Comparison of ENCODE assay signal across 25 cellular contexts in the genomic region with DNA sequence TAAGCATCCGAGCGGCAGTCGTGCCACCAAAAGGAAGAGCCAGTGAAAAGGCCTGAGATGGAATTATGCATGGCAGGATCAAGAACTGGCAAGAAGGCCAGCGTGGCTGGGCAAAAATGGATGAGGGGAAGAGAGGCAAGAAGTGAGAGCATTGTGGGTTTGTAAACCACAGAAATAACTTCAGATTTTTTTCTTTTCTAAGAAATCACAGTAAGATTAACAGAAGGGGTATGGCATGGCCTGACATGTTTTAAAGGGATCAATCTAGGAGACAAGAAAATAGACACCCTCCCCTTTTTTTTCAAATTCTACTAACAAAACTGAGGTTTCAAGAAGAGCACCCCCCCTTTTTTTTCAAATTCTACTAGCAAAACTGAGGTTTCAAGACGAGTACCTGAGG.
"Had no signal": no experiment of that assay in that cellular context is flagged by ENCODE, and none has a peak within 500 bp of the region (broad histone marks: within the 10 kb centered on the region; RNA-seq: fewer than 3 reads in every experiment).

No MANE protein-coding gene starts in this region.

- H3K27ac ChIP-seq: HL-60, KMS-11, PC-9, Peyer's patch, SJCRH30 had no signal

- DNase-seq: Kasumi-1; NCI-H1092; NCI-H1105 treated with DMSO at 0.1 percent for 48 hours; NCI-H1417 treated with DMSO at 0.1 percent for 48 hours; NCI-H146; NCI-H1694 treated with DMSO at 0.1 percent for 48 hours; NCI-H1930; NCI-H2081; NCI-H2107; NCI-H2227 treated with DMSO at 0.1 percent for 48 hours; NCI-H446; NCI-H510A; NCI-H524 treated with DMSO at 0.1 percent for 48 hours; NCI-H69; NCI-H774; NK-92 treated with Interleukin-12 subunit alpha and Interleukin-12 subunit beta, amount 100 ng/mL, for 24 hours; PC-9; Peyer's patch; SHP77 treated with DMSO at 0.1 percent for 48 hours; SJCRH30 had no signal

- H3K27me3 ChIP-seq: Peyer's patch, SJCRH30 had no signal

- H3K4me3 ChIP-seq: K562, PC-9, Peyer's patch, SJCRH30 had no signal

- H3K4me1 ChIP-seq: Peyer's patch, SJCRH30 had no signal

- H2AFZ ChIP-seq: PC-9 had no signal

- H3K4me2 ChIP-seq: KMS-11, PC-9 had no signal

- ATAC-seq: K562, Right ventricle myocardium inferior, SK-N-SH treated with all-trans-retinoic acid at 6 μM for 48 hours had no signal

- H3K9me3 ChIP-seq: Peyer's patch, SJCRH30 had no signal

- H3K9ac ChIP-seq: KMS-11 had no signal

- H3K36me3 ChIP-seq: Peyer's patch, SJCRH30 had no signal
